In the genomic region with DNA sequence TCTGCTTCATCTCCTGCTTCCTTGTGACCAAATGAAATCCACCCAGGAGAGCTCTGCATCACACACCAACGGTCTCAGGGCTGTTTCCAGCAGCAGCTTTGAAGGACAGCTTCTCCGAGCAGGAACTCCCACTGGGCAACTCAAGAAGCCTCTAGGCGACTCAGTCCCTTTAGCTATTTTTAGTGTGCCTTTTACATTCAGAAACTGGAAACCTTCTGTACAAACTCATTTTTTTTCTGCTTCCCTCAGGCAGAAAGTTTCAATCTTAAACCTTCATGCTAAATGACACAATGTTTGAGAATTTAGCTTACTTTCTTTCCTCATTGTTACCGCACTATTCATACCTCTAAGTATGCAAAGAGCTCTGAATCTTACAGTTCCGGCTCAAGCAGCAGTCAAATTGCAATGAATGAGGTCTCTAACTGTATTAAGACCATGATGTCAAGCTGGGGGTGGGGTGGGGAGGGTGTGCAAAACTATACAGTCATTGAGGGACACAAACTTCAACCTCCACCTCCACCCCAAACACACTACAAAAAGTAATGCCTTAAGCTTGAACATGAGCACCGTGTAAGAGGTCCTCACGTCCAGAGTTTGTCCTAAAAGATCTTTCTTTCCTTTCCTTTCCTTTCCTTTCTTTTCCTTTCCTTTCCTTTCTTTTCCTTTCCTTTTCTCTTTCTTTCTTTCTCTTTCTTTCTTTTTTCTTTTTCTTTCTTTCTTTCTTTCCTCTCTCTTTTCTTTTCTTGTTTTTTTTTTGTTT, we compare ENCODE assay signal across 9 cellular contexts. TPM values are rescaled to one million over a fixed set of nuclear protein-coding genes. Genes with fewer than 3 reads are reported as not detected.
DNase-seq lines count a peak whose midpoint lies in the region; ATAC-seq, FAIRE-seq and TF ChIP-seq lines count a peak whose summit lies in the region.
"Had no signal": no experiment of that assay in that cellular context is flagged by ENCODE, and none has a peak within 500 bp of the region (broad histone marks: within the 10 kb centered on the region; RNA-seq: fewer than 3 reads in every experiment).

No MANE protein-coding gene starts in this region.

- no peak for DNase-seq in activated naive CD8-positive, alpha-beta T cell treated with anti-CD3 and anti-CD28 coated beads, Interleukin-2, amount 50 U/mL, for 24 hours
- no peak for DNase-seq in activated naive CD8-positive, alpha-beta T cell treated with anti-CD3 and anti-CD28 coated beads for 36 hours
- DNase-seq in RCC 7860 (ENCODE audit: low spot score) (peak; percentile 86), hepatic stellate cell (ENCODE audit: low spot score) (peak; percentile 66), progenitor cell of endocrine pancreas (ENCODE audit: low spot score, unreplicated experiment) (no peak), Ammon's horn (ENCODE audit: low spot score) (no peak), NCI-H146 (lab: John Stamatoyannopoulos, UW) (no peak)

- H3K4me1 Mint-ChIP-seq in activated naive CD8-positive, alpha-beta T cell treated with anti-CD3 and anti-CD28 coated beads, Interleukin-2, amount 50 U/mL, for 24 hours: peaks cover 42% of the 10 kb centered on the region
- peaks cover 34% of the 10 kb centered on the region for H3K4me1 Mint-ChIP-seq in activated naive CD8-positive, alpha-beta T cell treated with anti-CD3 and anti-CD28 coated beads for 36 hours
- peaks cover 17% of the 10 kb centered on the region for H3K4me1 Mint-ChIP-seq in progenitor cell of endocrine pancreas (ENCODE audit: low read depth)

- H3K27ac Mint-ChIP-seq in activated naive CD8-positive, alpha-beta T cell treated with anti-CD3 and anti-CD28 coated beads, Interleukin-2, amount 50 U/mL, for 24 hours: peak overlapping the region; percentile 2
- no peak overlapping the region for H3K27ac Mint-ChIP-seq in activated naive CD8-positive, alpha-beta T cell treated with anti-CD3 and anti-CD28 coated beads for 36 hours
- no peak overlapping the region for H3K27ac Mint-ChIP-seq in progenitor cell of endocrine pancreas

- H3K27me3 Mint-ChIP-seq in activated naive CD8-positive, alpha-beta T cell treated with anti-CD3 and anti-CD28 coated beads, Interleukin-2, amount 50 U/mL, for 24 hours: peaks cover 7% of the 10 kb centered on the region
- peaks cover 14% of the 10 kb centered on the region for H3K27me3 Mint-ChIP-seq in activated naive CD8-positive, alpha-beta T cell treated with anti-CD3 and anti-CD28 coated beads for 36 hours
- H3K27me3 Mint-ChIP-seq in progenitor cell of endocrine pancreas: no peaks in the 10 kb centered on the region

- TF ChIP-seq CTCF in progenitor cell of endocrine pancreas (IDR thresholded peaks at IDR 0.05; ENCODE audit: unreplicated experiment): no peak

- no peak overlapping the region for H3K4me3 Mint-ChIP-seq in activated naive CD8-positive, alpha-beta T cell treated with anti-CD3 and anti-CD28 coated beads, Interleukin-2, amount 50 U/mL, for 24 hours
- H3K4me3 Mint-ChIP-seq in activated naive CD8-positive, alpha-beta T cell treated with anti-CD3 and anti-CD28 coated beads for 36 hours: no peak overlapping the region
- no peak overlapping the region for H3K4me3 Mint-ChIP-seq in progenitor cell of endocrine pancreas (ENCODE audit: low read depth)

- H3K9me3 Mint-ChIP-seq in activated naive CD8-positive, alpha-beta T cell treated with anti-CD3 and anti-CD28 coated beads, Interleukin-2, amount 50 U/mL, for 24 hours: no peaks in the 10 kb centered on the region
- no peaks in the 10 kb centered on the region for H3K9me3 Mint-ChIP-seq in activated naive CD8-positive, alpha-beta T cell treated with anti-CD3 and anti-CD28 coated beads for 36 hours
- H3K9me3 Mint-ChIP-seq in progenitor cell of endocrine pancreas (ENCODE audit: low read depth): no peaks in the 10 kb centered on the region

- peak; percentile 26 for ATAC-seq in activated naive CD8-positive, alpha-beta T cell treated with anti-CD3 and anti-CD28 coated beads, Interleukin-2, amount 50 U/mL, for 24 hours
- peak; percentile 51 for ATAC-seq in HG02678 (IDR thresholded peaks at IDR 0.05; ENCODE audit: unreplicated experiment)

- peak; percentile 48 for FAIRE-seq in RCC 7860 (lab: Jason Lieb, UNC)
- FAIRE-seq: endometrium had no signal

- no peaks in the 10 kb centered on the region for H3K36me3 Mint-ChIP-seq in activated naive CD8-positive, alpha-beta T cell treated with anti-CD3 and anti-CD28 coated beads, Interleukin-2, amount 50 U/mL, for 24 hours (ENCODE audit: low read depth)
- no peaks in the 10 kb centered on the region for H3K36me3 Mint-ChIP-seq in activated naive CD8-positive, alpha-beta T cell treated with anti-CD3 and anti-CD28 coated beads for 36 hours
- H3K36me3 Mint-ChIP-seq in progenitor cell of endocrine pancreas (ENCODE audit: insufficient read depth): no peaks in the 10 kb centered on the region

RNA-seq across cellular contexts. Expression of gene TARBP1, which starts 16.4 kb away (rescaled TPM):
- total RNA-seq in activated naive CD8-positive, alpha-beta T cell treated with anti-CD3 and anti-CD28 coated beads for 36 hours: 10 to 100 TPM; 38.6 to 44.0 TPM
- total RNA-seq in progenitor cell of endocrine pancreas: 60.4 and 65.9 TPM in 2 replicates

Comparison
In these comparisons a context has a peak if more than half of its experiments do, and no peak if none do; other contexts are left out.
1. DNase-seq: peak in RCC 7860 (single experiment) and hepatic stellate cell (single experiment); none in activated naive CD8-positive, alpha-beta T cell treated with anti-CD3 and anti-CD28 coated beads, Interleukin-2, amount 50 U/mL, for 24 hours (single experiment), activated naive CD8-positive, alpha-beta T cell treated with anti-CD3 and anti-CD28 coated beads for 36 hours (single experiment), progenitor cell of endocrine pancreas (single experiment), Ammon's horn (single experiment) and NCI-H146 (single experiment).